Comparison of ENCODE assay signal across 10 cellular contexts in genomic region chr13:50386527-50387123, GRCh38.
DNase-seq lines count a peak whose midpoint lies in the region; ATAC-seq, FAIRE-seq and TF ChIP-seq lines count a peak whose summit lies in the region.
"Had no signal": no experiment of that assay in that cellular context is flagged by ENCODE, and none has a peak within 500 bp of the region (broad histone marks: within the 10 kb centered on the region; RNA-seq: fewer than 3 reads in every experiment).

No MANE protein-coding gene starts in this region.

- ATAC-seq in HG02885 (IDR thresholded peaks at IDR 0.05; ENCODE audit: poor library complexity, unreplicated experiment), result no peak

- peaks cover 59% of the 10 kb centered on the region for H3K4me1 Mint-ChIP-seq in nephron
- H3K4me1 Mint-ChIP-seq: activated CD4-positive, alpha-beta T cell treated with anti-CD3 and anti-CD28 coated beads for 36 hours had no signal

- peaks cover 9% of the 10 kb centered on the region for H3K9me3 Mint-ChIP-seq in nephron

- TF ChIP-seq CTCF in nephron (IDR thresholded peaks at IDR 0.05; ENCODE audit: unreplicated experiment in 3 of 3) (no peak), D721Med (IDR thresholded peaks at IDR 0.05; ENCODE audit: insufficient read depth, missing control alignments) (no peak)

- H3K27me3 Mint-ChIP-seq in nephron (ENCODE audit: low read depth), result no peaks in the 10 kb centered on the region
- H3K27me3 Mint-ChIP-seq: activated CD4-positive, alpha-beta T cell treated with anti-CD3 and anti-CD28 coated beads for 36 hours had no signal

- peak overlapping the region; percentile 63 to 81 (median 64) for H3K4me3 Mint-ChIP-seq in nephron
- H3K4me3 Mint-ChIP-seq: activated CD4-positive, alpha-beta T cell treated with anti-CD3 and anti-CD28 coated beads for 36 hours had no signal

- peak overlapping the region; percentile 92 to 95 (median 93) for H3K27ac Mint-ChIP-seq in nephron
- H3K27ac Mint-ChIP-seq: activated CD4-positive, alpha-beta T cell treated with anti-CD3 and anti-CD28 coated beads for 36 hours had no signal

- peak; percentile 47 for DNase-seq in AG08396 (ENCODE audit: low spot score)
- DNase-seq in NCI-H2171 (lab: John Stamatoyannopoulos, UW), result peak; percentile 40
- peak; percentile 41 for DNase-seq in epidermal melanocyte (ENCODE audit: insufficient read length, low spot score)
- no peak for DNase-seq in D721Med (ENCODE audit: insufficient read length, low spot score)
- DNase-seq in activated CD4-positive, alpha-beta T cell treated with anti-CD3 and anti-CD28 coated beads for 4 hours, result no peak
- no peak for DNase-seq in AML-193 (lab: John Stamatoyannopoulos, UW)

- H3K36me3 Mint-ChIP-seq in nephron (ENCODE audit: low read depth), result peaks cover 10% of the 10 kb centered on the region

- FAIRE-seq in D721Med (lab: Jason Lieb, UNC), result no peak
- FAIRE-seq: endometrium had no signal

Comparison
In these comparisons a context has a peak if more than half of its experiments do, and no peak if none do; other contexts are left out.
1. DNase-seq: peak in AG08396 (single experiment), NCI-H2171 (single experiment) and epidermal melanocyte (single experiment); none in D721Med (single experiment), activated CD4-positive, alpha-beta T cell treated with anti-CD3 and anti-CD28 coated beads for 4 hours (0 of 2) and AML-193 (0 of 2).